ENCODE assay signal across 22 cellular contexts in the genomic region with DNA sequence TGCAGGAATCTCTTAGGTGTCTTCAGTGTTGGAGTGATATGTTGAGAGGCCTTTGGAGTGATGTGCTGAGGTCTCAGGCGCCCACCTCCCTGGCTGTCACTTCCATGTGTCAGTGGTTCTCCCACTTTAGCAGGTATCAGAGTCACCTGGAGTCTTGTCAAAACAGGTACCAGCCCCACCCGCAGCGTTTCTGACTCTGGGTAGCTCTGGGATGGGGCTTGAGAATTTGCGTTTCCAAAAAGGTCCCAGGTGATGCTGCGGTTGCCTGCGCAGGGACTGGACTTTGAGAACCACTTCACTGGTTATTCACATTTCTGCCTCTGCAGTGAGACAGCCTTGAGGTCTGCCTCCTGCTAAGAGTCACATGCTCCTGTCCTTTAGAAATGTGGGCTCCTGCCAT.
"Had no signal": no experiment of that assay in that cellular context is flagged by ENCODE, and none has a peak within 500 bp of the region (broad histone marks: within the 10 kb centered on the region; RNA-seq: fewer than 3 reads in every experiment).

No MANE protein-coding gene starts in this region.

- H3K4me3 ChIP-seq: left ventricle myocardium inferior, ovary, prostate gland, right atrium auricular region, thoracic aorta, upper lobe of right lung had no signal

- DNase-seq: activated CD4-positive, alpha-beta T cell treated with anti-CD3 and anti-CD28 coated beads, Interleukin-2, amount 50 U/mL, for 1 hour; activated CD4-positive, CD25-positive, alpha-beta regulatory T cell treated with anti-CD3 and anti-CD28 coated beads, Interleukin-2, amount 50 U/mL, for 72 hours; activated CD8-positive, alpha-beta memory T cell treated with anti-CD3 and anti-CD28 coated beads, Interleukin-2, amount 50 U/mL, for 48 hours; activated effector memory CD4-positive, alpha-beta T cell treated with Interleukin-2 at 50 U/mL for 16 hours; activated naive CD4-positive, alpha-beta T cell treated with anti-CD3 and anti-CD28 coated beads for 36 hours; activated naive CD8-positive, alpha-beta T cell treated with anti-CD3 and anti-CD28 coated beads, Interleukin-2, amount 50 U/mL, for 24 hours; activated T-cell treated with anti-CD3 and anti-CD28 coated beads, Interleukin-2, amount 50 U/mL, for 72 hours; cortex of kidney; glutamatergic neuron; hippocampal formation; left ventricle myocardium inferior; ovary; stimulated activated CD4-positive, alpha-beta T cell treated with anti-CD3 and anti-CD28 coated beads, Interleukin-4, amount 100 ng/mL, for 24 hours; stimulated activated naive CD4-positive, alpha-beta T cell treated with Interleukin-2 at 50 U/mL for 16 hours; upper lobe of right lung had no signal

- H3K9me3 ChIP-seq: left ventricle myocardium inferior, neutrophil, ovary, prostate gland, right atrium auricular region, thoracic aorta, upper lobe of right lung had no signal

- H3K27me3 ChIP-seq: neutrophil, ovary, right atrium auricular region, upper lobe of right lung had no signal

- H3K4me1 Mint-ChIP-seq: activated naive CD8-positive, alpha-beta T cell treated with anti-CD3 and anti-CD28 coated beads, Interleukin-2, amount 50 U/mL, for 24 hours had no signal

- ATAC-seq: activated naive CD8-positive, alpha-beta T cell treated with anti-CD3 and anti-CD28 coated beads, Interleukin-2, amount 50 U/mL, for 24 hours; activated T-cell treated with anti-CD3 and anti-CD28 coated beads, Interleukin-2, amount 50 U/mL, for 72 hours; natural killer cell treated with Interleukin-12 subunit alpha and Interleukin-12 subunit beta and Interleukin-15 and Interleukin-18, amount 100 ng/mL, for 72 hours had no signal

- H3K27ac ChIP-seq: left ventricle myocardium inferior, neutrophil, ovary, prostate gland, right atrium auricular region, thoracic aorta, upper lobe of right lung, VCaP had no signal

- H3K4me1 ChIP-seq: left ventricle myocardium inferior, prostate gland, right atrium auricular region, upper lobe of right lung had no signal

- H3K9me3 Mint-ChIP-seq: activated naive CD4-positive, alpha-beta T cell treated with anti-CD3 and anti-CD28 coated beads for 36 hours; activated naive CD8-positive, alpha-beta T cell treated with anti-CD3 and anti-CD28 coated beads, Interleukin-2, amount 50 U/mL, for 24 hours; activated T-cell treated with anti-CD3 and anti-CD28 coated beads, Interleukin-2, amount 50 U/mL, for 72 hours; natural killer cell treated with Interleukin-12 subunit alpha and Interleukin-12 subunit beta and Interleukin-15 and Interleukin-18, amount 100 ng/mL, for 72 hours; T-helper 2 cell treated with Interferon-gamma antibody and Interleukin-4, amounts not matched to agents 5 μg/mL and 100 μg/mL, for 36 hours had no signal

- H3K27ac Mint-ChIP-seq: activated naive CD4-positive, alpha-beta T cell treated with anti-CD3 and anti-CD28 coated beads for 36 hours; activated naive CD8-positive, alpha-beta T cell treated with anti-CD3 and anti-CD28 coated beads, Interleukin-2, amount 50 U/mL, for 24 hours; activated T-cell treated with anti-CD3 and anti-CD28 coated beads, Interleukin-2, amount 50 U/mL, for 72 hours; natural killer cell treated with Interleukin-12 subunit alpha and Interleukin-12 subunit beta and Interleukin-15 and Interleukin-18, amount 100 ng/mL, for 72 hours; T-helper 2 cell treated with Interferon-gamma antibody and Interleukin-4, amounts not matched to agents 5 μg/mL and 100 μg/mL, for 36 hours had no signal

- H3K36me3 ChIP-seq: ovary, prostate gland had no signal

- H3K27me3 Mint-ChIP-seq: activated naive CD8-positive, alpha-beta T cell treated with anti-CD3 and anti-CD28 coated beads, Interleukin-2, amount 50 U/mL, for 24 hours; natural killer cell treated with Interleukin-12 subunit alpha and Interleukin-12 subunit beta and Interleukin-15 and Interleukin-18, amount 100 ng/mL, for 72 hours had no signal

- H3K4me3 Mint-ChIP-seq: activated naive CD4-positive, alpha-beta T cell treated with anti-CD3 and anti-CD28 coated beads for 36 hours; activated naive CD8-positive, alpha-beta T cell treated with anti-CD3 and anti-CD28 coated beads, Interleukin-2, amount 50 U/mL, for 24 hours; activated T-cell treated with anti-CD3 and anti-CD28 coated beads, Interleukin-2, amount 50 U/mL, for 72 hours; natural killer cell treated with Interleukin-12 subunit alpha and Interleukin-12 subunit beta and Interleukin-15 and Interleukin-18, amount 100 ng/mL, for 72 hours; T-helper 2 cell treated with Interferon-gamma antibody and Interleukin-4, amounts not matched to agents 5 μg/mL and 100 μg/mL, for 36 hours had no signal
